Comparison of ENCODE assay signal across 27 cellular contexts in genomic region chr14:89319687-89320086, GRCh38.
"Had no signal": no experiment of that assay in that cellular context is flagged by ENCODE, and none has a peak within 500 bp of the region (broad histone marks: within the 10 kb centered on the region; RNA-seq: fewer than 3 reads in every experiment).

No MANE protein-coding gene starts in this region.

- H3K36me3 ChIP-seq: colonic mucosa, esophagus muscularis mucosa, gastroesophageal sphincter, lower lobe of right lung, sigmoid colon, suprapubic skin, transverse colon, upper lobe of right lung, uterus had no signal

- H3K27me3 Mint-ChIP-seq: dendritic cell treated with granulocyte-macrophage colony-stimulating factor and Interleukin-4, amounts not matched to agents 40 ng/mL and 50 ng/mL, for 4 days; naive thymus-derived CD8-positive, alpha-beta T cell; stimulated activated naive CD8-positive, alpha-beta T cell treated with anti-CD3 and anti-CD28 coated beads, Interleukin-15, amount 100 ng/mL, for 72 hours had no signal

- H3K27ac Mint-ChIP-seq: dendritic cell treated with granulocyte-macrophage colony-stimulating factor and Interleukin-4, amounts not matched to agents 40 ng/mL and 50 ng/mL, for 4 days; nephron progenitor cell had no signal

- DNase-seq: colonic mucosa; effector CD8-positive, alpha-beta T cell; foreskin keratinocyte; heart left ventricle; islet precursor cell; kidney glomerular epithelial cell; left ventricle myocardium superior; lower lobe of right lung; naive thymus-derived CD8-positive, alpha-beta T cell; nephron progenitor cell; nucleus accumbens; posterior cingulate gyrus; psoas muscle; right cardiac atrium; sigmoid colon; spleen; stimulated activated CD4-positive, alpha-beta T cell treated with anti-CD3 and anti-CD28 coated beads, Interleukin-2, amount 100 ng/mL, for 48 hours; stimulated activated naive CD4-positive, alpha-beta T cell; stimulated activated naive CD8-positive, alpha-beta T cell treated with anti-CD3 and anti-CD28 coated beads, Interleukin-15, amount 100 ng/mL, for 72 hours; transverse colon; upper lobe of right lung; uterus had no signal

- H3K4me1 ChIP-seq: colonic mucosa, foreskin keratinocyte, lower lobe of right lung, psoas muscle, upper lobe of right lung, uterus had no signal

- H3K4me3 ChIP-seq: colonic mucosa, esophagus muscularis mucosa, gastroesophageal sphincter, heart left ventricle, hepatocyte, lower lobe of right lung, psoas muscle, sigmoid colon, spleen, suprapubic skin, transverse colon, upper lobe of right lung, uterus had no signal

- H3K27ac ChIP-seq: colonic mucosa, esophagus muscularis mucosa, foreskin keratinocyte, gastroesophageal sphincter, heart left ventricle, hepatocyte, lower lobe of right lung, psoas muscle, sigmoid colon, spleen, suprapubic skin, transverse colon, upper lobe of right lung, uterus had no signal

- H3K4me3 Mint-ChIP-seq: dendritic cell treated with granulocyte-macrophage colony-stimulating factor and Interleukin-4, amounts not matched to agents 40 ng/mL and 50 ng/mL, for 4 days; naive thymus-derived CD8-positive, alpha-beta T cell; nephron progenitor cell; stimulated activated naive CD8-positive, alpha-beta T cell treated with anti-CD3 and anti-CD28 coated beads, Interleukin-15, amount 100 ng/mL, for 72 hours had no signal

- H3K9me3 Mint-ChIP-seq: dendritic cell treated with granulocyte-macrophage colony-stimulating factor and Interleukin-4, amounts not matched to agents 40 ng/mL and 50 ng/mL, for 4 days had no signal

- H3K27me3 ChIP-seq: colonic mucosa, esophagus muscularis mucosa, foreskin keratinocyte, gastroesophageal sphincter, heart left ventricle, hepatocyte, sigmoid colon, spleen, suprapubic skin, transverse colon, upper lobe of right lung, uterus had no signal

- ATAC-seq: foreskin keratinocyte; gastroesophageal sphincter; heart left ventricle; left ventricle myocardium superior; lower lobe of right lung; naive thymus-derived CD8-positive, alpha-beta T cell; psoas muscle; right cardiac atrium; stimulated activated naive CD8-positive, alpha-beta T cell treated with anti-CD3 and anti-CD28 coated beads, Interleukin-15, amount 100 ng/mL, for 72 hours; upper lobe of right lung had no signal

- H3K4me2 ChIP-seq: hepatocyte had no signal

- H3K9me3 ChIP-seq: colonic mucosa, gastroesophageal sphincter, lower lobe of right lung, psoas muscle, suprapubic skin, transverse colon, upper lobe of right lung, uterus had no signal

- H2AFZ ChIP-seq: hepatocyte had no signal
